31 cellular contexts compared by ENCODE assay signal in the genomic region with DNA sequence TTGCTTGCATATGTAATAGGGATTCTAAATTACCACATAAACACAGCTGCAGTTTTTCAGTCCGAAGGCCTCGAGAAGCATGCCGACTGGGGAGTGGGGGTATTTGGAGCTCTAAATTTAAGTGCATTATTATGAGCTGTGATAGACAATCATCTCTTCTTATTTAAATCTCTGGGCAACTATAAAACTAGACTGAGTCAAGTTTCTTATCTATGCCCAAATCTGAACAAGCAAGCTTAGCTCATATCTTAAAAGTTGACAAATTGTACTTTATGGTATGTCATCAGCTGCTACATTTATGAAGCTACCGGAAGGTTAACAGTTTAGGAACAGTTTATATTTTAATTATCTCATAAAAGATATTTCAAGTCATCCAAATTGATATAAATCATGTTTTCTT. TPM values are rescaled to one million over a fixed set of nuclear protein-coding genes. Genes with fewer than 3 reads are reported as not detected.
"Had no signal": no experiment of that assay in that cellular context is flagged by ENCODE, and none has a peak within 500 bp of the region (broad histone marks: within the 10 kb centered on the region; RNA-seq: fewer than 3 reads in every experiment).

No MANE protein-coding gene starts in this region.

- H3K27me3 ChIP-seq: adrenal gland, Peyer's patch, SJCRH30 had no signal

- ATAC-seq: activated T-helper 17 cell treated with anti-CD3 and anti-CD28 coated beads, Interleukin-2, amount 50 U/mL, for 72 hours had no signal

- H3K4me3 ChIP-seq: adrenal gland, Peyer's patch, SJCRH30 had no signal

- H3K9me3 ChIP-seq: adrenal gland, Peyer's patch, SJCRH30, SK-N-SH had no signal

- H3K36me3 ChIP-seq: adrenal gland, Peyer's patch, SJCRH30 had no signal

- H3K4me2 ChIP-seq: SK-N-SH had no signal

- DNase-seq: activated CD4-positive, alpha-beta memory T cell treated with anti-CD3 and anti-CD28 coated beads, Interleukin-2, amount 10 ng/mL, durations not matched to agents 7 days and 5 days; activated CD4-positive, alpha-beta T cell treated with anti-CD3 and anti-CD28 coated beads, Interleukin-2, amount 10 ng/mL, durations not matched to agents 7 days and 5 days; activated CD4-positive, CD25-positive, alpha-beta regulatory T cell; activated gamma-delta T cell; activated naive CD4-positive, alpha-beta T cell treated with anti-CD3 and anti-CD28 coated beads for 36 hours; activated naive CD8-positive, alpha-beta T cell treated with anti-CD3 and anti-CD28 coated beads, Interleukin-2, amount 10 ng/mL, durations not matched to agents 7 days and 5 days; activated T-cell treated with anti-CD3 and anti-CD28 coated beads for 4 hours; activated T-cell treated with anti-CD3 and anti-CD28 coated beads, Interleukin-2, amount 50 U/mL, for 48 hours; adrenal gland; aorta; central memory CD4-positive, alpha-beta T cell; KBM-7; MM.1S; NCI-H1105; NCI-H1436; NCI-H1694 treated with DMSO at 0.1 percent for 48 hours; NCI-H2029 treated with DMSO at 0.1 percent for 48 hours; NCI-H510A treated with DMSO at 0.1 percent for 48 hours; NCI-H69; NK-92 treated with Interleukin-12 subunit alpha and Interleukin-12 subunit beta, amount 100 ng/mL, for 24 hours; OCI-M1; Peyer's patch; Right ventricle myocardium superior; SJCRH30; SK-N-SH; T-helper 1 cell had no signal

- H3K9ac ChIP-seq: SK-N-SH had no signal

- H3K27ac ChIP-seq: adrenal gland, Peyer's patch, RWPE1, SJCRH30, VCaP had no signal

- H3K4me1 ChIP-seq: adrenal gland, Peyer's patch, SJCRH30 had no signal

- H3K9me2 ChIP-seq: SK-N-SH had no signal

RNA-seq across cellular contexts. Expression of gene THRB, which starts 19.5 kb away (rescaled TPM):
- total RNA-seq: activated CD4-positive, alpha-beta memory T cell treated with anti-CD3 and anti-CD28 coated beads, Interleukin-2, amount 10 ng/mL, durations not matched to agents 7 days and 5 days; activated CD4-positive, alpha-beta T cell treated with anti-CD3 and anti-CD28 coated beads, Interleukin-2, amount 10 ng/mL, durations not matched to agents 7 days and 5 days; activated CD8-positive, alpha-beta memory T cell treated with anti-CD3 and anti-CD28 coated beads for 36 hours; activated naive CD4-positive, alpha-beta T cell treated with anti-CD3 and anti-CD28 coated beads for 36 hours; activated naive CD8-positive, alpha-beta T cell treated with anti-CD3 and anti-CD28 coated beads, Interleukin-2, amount 10 ng/mL, durations not matched to agents 7 days and 5 days; activated T-helper 17 cell treated with anti-CD3 and anti-CD28 coated beads, Interleukin-2, amount 50 U/mL, for 72 hours; SJCRH30; T-helper 2 cell treated with Interferon-gamma antibody and Interleukin-4, amounts not matched to agents 100 ng/mL and 5 ng/mL, for 36 hours had no signal
